1 cellular context compared by ENCODE assay signal in the genomic region with DNA sequence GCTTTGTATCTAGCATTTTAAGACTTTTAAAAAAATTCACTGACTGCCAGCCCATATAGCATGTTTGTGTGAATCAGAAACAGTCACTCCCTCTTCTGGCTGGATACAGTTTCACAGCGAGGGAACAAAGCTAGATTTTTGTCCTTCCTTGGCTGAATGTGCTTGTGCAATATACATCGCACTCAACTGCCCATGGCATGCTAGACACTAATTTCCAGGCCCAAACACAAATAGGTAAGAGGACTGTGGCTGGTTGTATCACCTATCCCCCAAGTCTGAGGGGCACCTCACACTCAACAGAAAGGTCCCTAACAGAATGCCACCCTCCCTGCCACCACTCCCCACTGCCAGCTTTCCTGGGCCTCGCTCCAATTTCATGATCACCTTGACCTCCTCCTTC.
A peak's percentile ranks its signal among the peaks of the same experiment; 100 is the strongest.
TF ChIP-seq lines count a peak whose summit lies in the region.

No MANE protein-coding gene starts in this region.

TF ChIP-seq in HepG2, 621 proteins besides CTCF, POLR2A, EP300 and RAD21 (continued from another document and continues in another):
- TF ChIP-seq, protein P1, sequence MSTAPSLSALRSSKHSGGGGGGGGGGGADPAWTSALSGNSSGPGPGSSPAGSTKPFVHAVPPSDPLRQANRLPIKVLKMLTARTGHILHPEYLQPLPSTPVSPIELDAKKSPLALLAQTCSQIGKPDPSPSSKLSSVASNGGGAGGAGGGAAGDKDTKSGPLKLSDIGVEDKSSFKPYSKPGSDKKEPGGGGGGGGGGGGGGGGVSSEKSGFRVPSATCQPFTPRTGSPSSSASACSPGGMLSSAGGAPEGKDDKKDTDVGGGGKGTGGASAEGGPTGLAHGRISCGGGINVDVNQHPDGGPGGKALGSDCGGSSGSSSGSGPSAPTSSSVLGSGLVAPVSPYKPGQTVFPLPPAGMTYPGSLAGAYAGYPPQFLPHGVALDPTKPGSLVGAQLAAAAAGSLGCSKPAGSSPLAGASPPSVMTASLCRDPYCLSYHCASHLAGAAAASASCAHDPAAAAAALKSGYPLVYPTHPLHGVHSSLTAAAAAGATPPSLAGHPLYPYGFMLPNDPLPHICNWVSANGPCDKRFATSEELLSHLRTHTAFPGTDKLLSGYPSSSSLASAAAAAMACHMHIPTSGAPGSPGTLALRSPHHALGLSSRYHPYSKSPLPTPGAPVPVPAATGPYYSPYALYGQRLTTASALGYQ (CRISPR knock-in tag; IDR thresholded peaks at IDR 0.05) = no peak
- TF ChIP-seq, protein P2, sequence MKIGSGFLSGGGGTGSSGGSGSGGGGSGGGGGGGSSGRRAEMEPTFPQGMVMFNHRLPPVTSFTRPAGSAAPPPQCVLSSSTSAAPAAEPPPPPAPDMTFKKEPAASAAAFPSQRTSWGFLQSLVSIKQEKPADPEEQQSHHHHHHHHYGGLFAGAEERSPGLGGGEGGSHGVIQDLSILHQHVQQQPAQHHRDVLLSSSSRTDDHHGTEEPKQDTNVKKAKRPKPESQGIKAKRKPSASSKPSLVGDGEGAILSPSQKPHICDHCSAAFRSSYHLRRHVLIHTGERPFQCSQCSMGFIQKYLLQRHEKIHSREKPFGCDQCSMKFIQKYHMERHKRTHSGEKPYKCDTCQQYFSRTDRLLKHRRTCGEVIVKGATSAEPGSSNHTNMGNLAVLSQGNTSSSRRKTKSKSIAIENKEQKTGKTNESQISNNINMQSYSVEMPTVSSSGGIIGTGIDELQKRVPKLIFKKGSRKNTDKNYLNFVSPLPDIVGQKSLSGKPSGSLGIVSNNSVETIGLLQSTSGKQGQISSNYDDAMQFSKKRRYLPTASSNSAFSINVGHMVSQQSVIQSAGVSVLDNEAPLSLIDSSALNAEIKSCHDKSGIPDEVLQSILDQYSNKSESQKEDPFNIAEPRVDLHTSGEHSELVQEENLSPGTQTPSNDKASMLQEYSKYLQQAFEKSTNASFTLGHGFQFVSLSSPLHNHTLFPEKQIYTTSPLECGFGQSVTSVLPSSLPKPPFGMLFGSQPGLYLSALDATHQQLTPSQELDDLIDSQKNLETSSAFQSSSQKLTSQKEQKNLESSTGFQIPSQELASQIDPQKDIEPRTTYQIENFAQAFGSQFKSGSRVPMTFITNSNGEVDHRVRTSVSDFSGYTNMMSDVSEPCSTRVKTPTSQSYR (CRISPR knock-in tag; IDR thresholded peaks at IDR 0.05; ENCODE audit: borderline replicate concordance) = no peak
- TF ChIP-seq PRMT3 (CRISPR knock-in tag; IDR thresholded peaks at IDR 0.05; ENCODE audit: borderline replicate concordance, low read depth) (no peak), CEBPG (CRISPR knock-in tag; IDR thresholded peaks at IDR 0.05) (peak; percentile 89), MAFG (CRISPR knock-in tag; IDR thresholded peaks at IDR 0.05) (no peak), ERF (CRISPR knock-in tag; IDR thresholded peaks at IDR 0.05) (no peak), ZNF772 (CRISPR knock-in tag; IDR thresholded peaks at IDR 0.05) (0 out of 2 replicates have a peak, but pooled peaks have one; percentile 28), NRL (CRISPR knock-in tag; IDR thresholded peaks at IDR 0.05; ENCODE audit: borderline replicate concordance) (no peak), TBX2 (CRISPR knock-in tag; IDR thresholded peaks at IDR 0.05; ENCODE audit: borderline replicate concordance) (no peak), HOXA3 (CRISPR knock-in tag; IDR thresholded peaks at IDR 0.05) (no peak), ZNF431 (CRISPR knock-in tag; IDR thresholded peaks at IDR 0.05; ENCODE audit: borderline replicate concordance, low read depth) (peak; percentile 89; the same call in 1 of the 2 replicates), ARNTL (CRISPR knock-in tag; IDR thresholded peaks at IDR 0.05) (no peak), RFX5 (IDR thresholded peaks at IDR 0.05; ENCODE audit: low read depth, low read length) (0 out of 2 replicates have a peak, but pooled peaks have one; percentile 13), DNMT1 (CRISPR knock-in tag; IDR thresholded peaks at IDR 0.05) (no peak), ZNF382 (CRISPR knock-in tag; IDR thresholded peaks at IDR 0.05; ENCODE audit: borderline replicate concordance) (no peak), KLF13 (CRISPR knock-in tag; IDR thresholded peaks at IDR 0.05) (no peak), XRCC5 (optimal IDR thresholded peaks at IDR 0.05; ENCODE audit: low read length) (peak; percentile 60), ZNF337 (CRISPR knock-in tag; IDR thresholded peaks at IDR 0.05; ENCODE audit: borderline replicate concordance, low read depth) (no peak), ZNF496 (CRISPR knock-in tag; IDR thresholded peaks at IDR 0.05; ENCODE audit: insufficient replicate concordance) (no peak), PHB2 (IDR thresholded peaks at IDR 0.05; ENCODE audit: partially characterized antibody) (no peak), HOXA7 (CRISPR knock-in tag; IDR thresholded peaks at IDR 0.05) (no peak), KAT8 (CRISPR knock-in tag; IDR thresholded peaks at IDR 0.05) (no peak), RFX1 (IDR thresholded peaks at IDR 0.05) (no peak), HOXD1 (CRISPR knock-in tag; IDR thresholded peaks at IDR 0.05) (no peak), ETV5 (CRISPR knock-in tag; IDR thresholded peaks at IDR 0.05; ENCODE audit: borderline replicate concordance) (0 out of 2 replicates have a peak, but pooled peaks have one; percentile 25), ZNF251 (CRISPR knock-in tag; IDR thresholded peaks at IDR 0.05) (no peak), THAP11 (CRISPR knock-in tag; IDR thresholded peaks at IDR 0.05) (no peak), GPN1 (CRISPR knock-in tag; IDR thresholded peaks at IDR 0.05; ENCODE audit: borderline replicate concordance) (no peak), KLF16 (CRISPR knock-in tag; IDR thresholded peaks at IDR 0.05) (no peak), ELF4 (CRISPR knock-in tag; IDR thresholded peaks at IDR 0.05; ENCODE audit: borderline replicate concordance) (no peak), ZNF180 (CRISPR knock-in tag; IDR thresholded peaks at IDR 0.05; ENCODE audit: borderline replicate concordance, low read depth) (no peak), ZNF296 (CRISPR knock-in tag; conservative IDR thresholded peaks at IDR 0.05) (no peak), GATA4 (IDR thresholded peaks at IDR 0.05; ENCODE audit: borderline replicate concordance, low read depth) (no peak), FLYWCH1 (CRISPR knock-in tag; IDR thresholded peaks at IDR 0.05) (no peak), ZNF816 (CRISPR knock-in tag; IDR thresholded peaks at IDR 0.05; ENCODE audit: borderline replicate concordance) (no peak)
- TF ChIP-seq, protein P3, sequence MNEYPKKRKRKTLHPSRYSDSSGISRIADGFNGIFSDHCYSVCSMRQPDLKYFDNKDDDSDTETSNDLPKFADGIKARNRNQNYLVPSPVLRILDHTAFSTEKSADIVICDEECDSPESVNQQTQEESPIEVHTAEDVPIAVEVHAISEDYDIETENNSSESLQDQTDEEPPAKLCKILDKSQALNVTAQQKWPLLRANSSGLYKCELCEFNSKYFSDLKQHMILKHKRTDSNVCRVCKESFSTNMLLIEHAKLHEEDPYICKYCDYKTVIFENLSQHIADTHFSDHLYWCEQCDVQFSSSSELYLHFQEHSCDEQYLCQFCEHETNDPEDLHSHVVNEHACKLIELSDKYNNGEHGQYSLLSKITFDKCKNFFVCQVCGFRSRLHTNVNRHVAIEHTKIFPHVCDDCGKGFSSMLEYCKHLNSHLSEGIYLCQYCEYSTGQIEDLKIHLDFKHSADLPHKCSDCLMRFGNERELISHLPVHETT (CRISPR knock-in tag; conservative IDR thresholded peaks at IDR 0.05) = no peak
- TF ChIP-seq, protein P4, sequence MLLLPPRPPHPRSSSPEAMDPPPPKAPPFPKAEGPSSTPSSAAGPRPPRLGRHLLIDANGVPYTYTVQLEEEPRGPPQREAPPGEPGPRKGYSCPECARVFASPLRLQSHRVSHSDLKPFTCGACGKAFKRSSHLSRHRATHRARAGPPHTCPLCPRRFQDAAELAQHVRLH (CRISPR knock-in tag; IDR thresholded peaks at IDR 0.05; ENCODE audit: borderline replicate concordance, low read depth) = no peak; the same call in 1 of the 2 replicates
- TF ChIP-seq, protein P5, sequence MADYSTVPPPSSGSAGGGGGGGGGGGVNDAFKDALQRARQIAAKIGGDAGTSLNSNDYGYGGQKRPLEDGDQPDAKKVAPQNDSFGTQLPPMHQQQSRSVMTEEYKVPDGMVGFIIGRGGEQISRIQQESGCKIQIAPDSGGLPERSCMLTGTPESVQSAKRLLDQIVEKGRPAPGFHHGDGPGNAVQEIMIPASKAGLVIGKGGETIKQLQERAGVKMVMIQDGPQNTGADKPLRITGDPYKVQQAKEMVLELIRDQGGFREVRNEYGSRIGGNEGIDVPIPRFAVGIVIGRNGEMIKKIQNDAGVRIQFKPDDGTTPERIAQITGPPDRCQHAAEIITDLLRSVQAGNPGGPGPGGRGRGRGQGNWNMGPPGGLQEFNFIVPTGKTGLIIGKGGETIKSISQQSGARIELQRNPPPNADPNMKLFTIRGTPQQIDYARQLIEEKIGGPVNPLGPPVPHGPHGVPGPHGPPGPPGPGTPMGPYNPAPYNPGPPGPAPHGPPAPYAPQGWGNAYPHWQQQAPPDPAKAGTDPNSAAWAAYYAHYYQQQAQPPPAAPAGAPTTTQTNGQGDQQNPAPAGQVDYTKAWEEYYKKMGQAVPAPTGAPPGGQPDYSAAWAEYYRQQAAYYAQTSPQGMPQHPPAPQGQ (CRISPR knock-in tag; IDR thresholded peaks at IDR 0.05; ENCODE audit: borderline replicate concordance) = no peak
- TF ChIP-seq, protein P6, sequence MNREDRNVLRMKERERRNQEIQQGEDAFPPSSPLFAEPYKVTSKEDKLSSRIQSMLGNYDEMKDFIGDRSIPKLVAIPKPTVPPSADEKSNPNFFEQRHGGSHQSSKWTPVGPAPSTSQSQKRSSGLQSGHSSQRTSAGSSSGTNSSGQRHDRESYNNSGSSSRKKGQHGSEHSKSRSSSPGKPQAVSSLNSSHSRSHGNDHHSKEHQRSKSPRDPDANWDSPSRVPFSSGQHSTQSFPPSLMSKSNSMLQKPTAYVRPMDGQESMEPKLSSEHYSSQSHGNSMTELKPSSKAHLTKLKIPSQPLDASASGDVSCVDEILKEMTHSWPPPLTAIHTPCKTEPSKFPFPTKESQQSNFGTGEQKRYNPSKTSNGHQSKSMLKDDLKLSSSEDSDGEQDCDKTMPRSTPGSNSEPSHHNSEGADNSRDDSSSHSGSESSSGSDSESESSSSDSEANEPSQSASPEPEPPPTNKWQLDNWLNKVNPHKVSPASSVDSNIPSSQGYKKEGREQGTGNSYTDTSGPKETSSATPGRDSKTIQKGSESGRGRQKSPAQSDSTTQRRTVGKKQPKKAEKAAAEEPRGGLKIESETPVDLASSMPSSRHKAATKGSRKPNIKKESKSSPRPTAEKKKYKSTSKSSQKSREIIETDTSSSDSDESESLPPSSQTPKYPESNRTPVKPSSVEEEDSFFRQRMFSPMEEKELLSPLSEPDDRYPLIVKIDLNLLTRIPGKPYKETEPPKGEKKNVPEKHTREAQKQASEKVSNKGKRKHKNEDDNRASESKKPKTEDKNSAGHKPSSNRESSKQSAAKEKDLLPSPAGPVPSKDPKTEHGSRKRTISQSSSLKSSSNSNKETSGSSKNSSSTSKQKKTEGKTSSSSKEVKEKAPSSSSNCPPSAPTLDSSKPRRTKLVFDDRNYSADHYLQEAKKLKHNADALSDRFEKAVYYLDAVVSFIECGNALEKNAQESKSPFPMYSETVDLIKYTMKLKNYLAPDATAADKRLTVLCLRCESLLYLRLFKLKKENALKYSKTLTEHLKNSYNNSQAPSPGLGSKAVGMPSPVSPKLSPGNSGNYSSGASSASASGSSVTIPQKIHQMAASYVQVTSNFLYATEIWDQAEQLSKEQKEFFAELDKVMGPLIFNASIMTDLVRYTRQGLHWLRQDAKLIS (CRISPR knock-in tag; IDR thresholded peaks at IDR 0.05) = no peak
- TF ChIP-seq, protein P7, sequence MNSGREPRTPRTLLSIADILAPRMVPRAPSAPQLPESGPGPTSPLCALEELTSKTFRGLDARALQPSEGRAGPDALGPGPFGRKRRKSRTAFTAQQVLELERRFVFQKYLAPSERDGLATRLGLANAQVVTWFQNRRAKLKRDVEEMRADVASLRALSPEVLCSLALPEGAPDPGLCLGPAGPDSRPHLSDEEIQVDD (CRISPR knock-in tag; IDR thresholded peaks at IDR 0.05; ENCODE audit: borderline replicate concordance) = no peak
- TF ChIP-seq, protein P8, sequence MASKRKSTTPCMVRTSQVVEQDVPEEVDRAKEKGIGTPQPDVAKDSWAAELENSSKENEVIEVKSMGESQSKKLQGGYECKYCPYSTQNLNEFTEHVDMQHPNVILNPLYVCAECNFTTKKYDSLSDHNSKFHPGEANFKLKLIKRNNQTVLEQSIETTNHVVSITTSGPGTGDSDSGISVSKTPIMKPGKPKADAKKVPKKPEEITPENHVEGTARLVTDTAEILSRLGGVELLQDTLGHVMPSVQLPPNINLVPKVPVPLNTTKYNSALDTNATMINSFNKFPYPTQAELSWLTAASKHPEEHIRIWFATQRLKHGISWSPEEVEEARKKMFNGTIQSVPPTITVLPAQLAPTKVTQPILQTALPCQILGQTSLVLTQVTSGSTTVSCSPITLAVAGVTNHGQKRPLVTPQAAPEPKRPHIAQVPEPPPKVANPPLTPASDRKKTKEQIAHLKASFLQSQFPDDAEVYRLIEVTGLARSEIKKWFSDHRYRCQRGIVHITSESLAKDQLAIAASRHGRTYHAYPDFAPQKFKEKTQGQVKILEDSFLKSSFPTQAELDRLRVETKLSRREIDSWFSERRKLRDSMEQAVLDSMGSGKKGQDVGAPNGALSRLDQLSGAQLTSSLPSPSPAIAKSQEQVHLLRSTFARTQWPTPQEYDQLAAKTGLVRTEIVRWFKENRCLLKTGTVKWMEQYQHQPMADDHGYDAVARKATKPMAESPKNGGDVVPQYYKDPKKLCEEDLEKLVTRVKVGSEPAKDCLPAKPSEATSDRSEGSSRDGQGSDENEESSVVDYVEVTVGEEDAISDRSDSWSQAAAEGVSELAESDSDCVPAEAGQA (IDR thresholded peaks at IDR 0.05; ENCODE audit: low read depth) = no peak
- TF ChIP-seq, protein P8 (CRISPR knock-in tag; IDR thresholded peaks at IDR 0.05; ENCODE audit: borderline replicate concordance) = no peak
- TF ChIP-seq, protein P9, sequence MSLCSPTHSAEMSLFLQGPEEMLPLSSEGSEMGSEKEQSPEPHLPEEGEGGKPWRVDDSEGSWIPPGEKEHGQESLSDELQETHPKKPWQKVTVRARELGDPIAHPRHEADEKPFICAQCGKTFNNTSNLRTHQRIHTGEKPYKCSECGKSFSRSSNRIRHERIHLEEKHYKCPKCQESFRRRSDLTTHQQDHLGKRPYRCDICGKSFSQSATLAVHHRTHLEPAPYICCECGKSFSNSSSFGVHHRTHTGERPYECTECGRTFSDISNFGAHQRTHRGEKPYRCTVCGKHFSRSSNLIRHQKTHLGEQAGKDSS (CRISPR knock-in tag; IDR thresholded peaks at IDR 0.05; ENCODE audit: borderline replicate concordance, low read depth) = no peak
